Comparison of ENCODE assay signal across 8 cellular contexts in the genomic region with DNA sequence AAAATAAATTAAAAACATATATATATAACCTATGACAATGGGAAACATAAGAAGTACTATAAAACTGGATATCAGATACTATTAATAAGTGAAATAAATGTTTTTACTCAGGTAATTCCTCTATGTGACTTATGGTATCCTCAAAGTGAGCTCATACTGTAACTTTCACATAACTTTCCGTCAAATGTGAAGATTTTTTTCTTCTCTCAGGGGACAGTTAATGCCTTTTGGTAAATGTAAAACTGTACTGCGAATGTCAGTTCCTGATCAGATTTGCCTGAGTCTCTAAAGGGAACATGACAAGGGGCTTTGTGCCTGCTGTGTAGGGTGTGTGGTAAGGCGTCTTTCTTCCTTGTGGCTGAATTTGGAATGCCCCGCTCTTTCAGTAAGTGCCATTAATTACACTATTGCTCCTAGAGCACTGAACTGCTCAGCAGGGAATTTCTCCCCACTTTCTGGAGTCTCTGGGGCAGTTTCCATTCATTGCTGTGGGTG.
DNase-seq lines count a peak whose midpoint lies in the region; ATAC-seq and TF ChIP-seq lines count a peak whose summit lies in the region.

No MANE protein-coding gene starts in this region.

- peak overlapping the region; percentile 88 for H3K27ac Mint-ChIP-seq in neural crest cell (ENCODE audit: unreplicated experiment)

- H3K4me3 ChIP-seq in OCI-LY7 (ENCODE audit: low read depth, low read length, poor library complexity, severe bottlenecking), result peak overlapping the region; percentile 29
- H3K4me3 ChIP-seq in thyroid gland (replicated peaks in 1 of 3), result no peak overlapping the region
- no peak overlapping the region for H3K4me3 ChIP-seq in spleen

- BruUV-seq in OCI-LY7 (replicated peaks; lab: Mats Ljungman, UMichigan), result no TSS peak

- DNase-seq in OCI-LY7 (ENCODE audit: low spot score) (peak; percentile 11), neural crest cell (ENCODE audit: low read depth, low spot score) (no peak), thyroid gland (no peak), ureter (ENCODE audit: low spot score) (no peak), NCI-H2081 treated with DMSO at 0.1 percent for 48 hours (lab: John Stamatoyannopoulos, UW) (no peak), spleen (no peak)

- H4K20me1 ChIP-seq in OCI-LY7 (ENCODE audit: insufficient read depth, low read length), result no peaks in the 10 kb centered on the region

- H3K27me3 Mint-ChIP-seq in neural crest cell (ENCODE audit: low read depth), result no peaks in the 10 kb centered on the region

- peaks cover 49% of the 10 kb centered on the region for H3K4me1 Mint-ChIP-seq in neural crest cell

- peak overlapping the region; percentile 56 for H3K4me3 Mint-ChIP-seq in neural crest cell

- H3K36me3 ChIP-seq in OCI-LY7 (ENCODE audit: insufficient read depth, low read length) (no peaks in the 10 kb centered on the region), thyroid gland (no peaks in the 10 kb centered on the region), spleen (no peaks in the 10 kb centered on the region)

- no peaks in the 10 kb centered on the region for H3K9me2 ChIP-seq in OCI-LY7 (ENCODE audit: insufficient read depth, low read length)

- intact Hi-C loops in OCI-LY7 (cut with micrococcal nuclease; ENCODE audit: unreplicated experiment) (no loop called here), thyroid gland (cut with DNase I) (no loop called here), spleen (cut with DNase I; ENCODE audit: low total_unique reads) (no loop called here)

- CTCF ChIA-PET in OCI-LY7 (lab: Charles Lee; ENCODE audit: unreplicated experiment), result no interaction called here

- peaks cover 4% of the 10 kb centered on the region for H3K9me3 Mint-ChIP-seq in neural crest cell

- H3K79me2 ChIP-seq in OCI-LY7 (ENCODE audit: insufficient read depth, low read depth, low read length), result no peaks in the 10 kb centered on the region

- H3K27ac ChIP-seq in OCI-LY7 (ENCODE audit: low read depth, low read length, poor library complexity, severe bottlenecking), result no peak overlapping the region
- H3K27ac ChIP-seq in thyroid gland, result no peak overlapping the region
- peak overlapping the region in 4 of 8 donors; percentile 52 to 75 (median 72) for H3K27ac ChIP-seq in spleen

- TF ChIP-seq CTCF in OCI-LY7 (conservative IDR thresholded peaks at IDR 0.05; ENCODE audit: low read length) (no peak), neural crest cell (conservative IDR thresholded peaks at IDR 0.05) (no peak), thyroid gland (IDR thresholded peaks at IDR 0.05) (no peak), spleen (IDR thresholded peaks at IDR 0.05 in 8 of 11, conservative IDR thresholded peaks at IDR 0.05 in 3 of 11) (no peak)

- H3K9me3 ChIP-seq in OCI-LY7 (ENCODE audit: low read length), result no peaks in the 10 kb centered on the region
- H3K9me3 ChIP-seq in thyroid gland, result no peaks in the 10 kb centered on the region
- H3K9me3 ChIP-seq in spleen, result peaks cover 0 to 12% (median 6%) of the 10 kb centered on the region in 8 donors

- peak overlapping the region; percentile 83 for H2AFZ ChIP-seq in OCI-LY7 (ENCODE audit: low read length)

- WGBS in thyroid gland, 2 donors, result 89% methylated on average over 4 of the region's 4 CpGs
- 45 to 70% (median 62%) methylated on average over 4 of the region's 4 CpGs for WGBS in spleen, 5 donors

- POLR2A ChIA-PET in OCI-LY7 (lab: Charles Lee), result interaction anchor here (0.6 to 1.1 kb wide), 4 partner anchors 336 to 437 kb away, joined by 3 to 6 read pairs (median 4); no protein-coding TSS in a partner anchor

- H3K36me3 Mint-ChIP-seq in neural crest cell (ENCODE audit: low read depth), result peaks cover 8% of the 10 kb centered on the region

- TF ChIP-seq POLR2A in thyroid gland (IDR thresholded peaks at IDR 0.05) (no peak), spleen (IDR thresholded peaks at IDR 0.05) (no peak)

- H3K27me3 ChIP-seq in thyroid gland (no peaks in the 10 kb centered on the region), spleen (replicated peaks in 1 of 7) (no peaks in the 10 kb centered on the region)

- peak; percentile 45 for ATAC-seq in GM18511 (IDR thresholded peaks at IDR 0.05; ENCODE audit: unreplicated experiment)
- peak; percentile 37 for ATAC-seq in HG02678 (IDR thresholded peaks at IDR 0.05; ENCODE audit: unreplicated experiment)

- H3K4me1 ChIP-seq in OCI-LY7 (ENCODE audit: insufficient read depth, low read length, poor library complexity, severe bottlenecking) (peaks cover 23% of the 10 kb centered on the region), thyroid gland (peaks cover 4 to 8% of the 10 kb centered on the region in 2 donors), spleen (peaks cover 0 to 28% (median 16%) of the 10 kb centered on the region in 6 donors)

- H3K4me2 ChIP-seq in OCI-LY7 (ENCODE audit: low read length), result peak overlapping the region; percentile 64
